17 cellular contexts compared by ENCODE assay signal in genomic region chr2:175804130-175804529, GRCh38.
DNase-seq lines count a peak whose midpoint lies in the region; TF ChIP-seq lines count a peak whose summit lies in the region.
"Had no signal": no experiment of that assay in that cellular context is flagged by ENCODE, and none has a peak within 500 bp of the region (broad histone marks: within the 10 kb centered on the region; RNA-seq: fewer than 3 reads in every experiment).

No MANE protein-coding gene starts in this region.

- no peaks in the 10 kb centered on the region for H3K9me2 ChIP-seq in SK-N-SH

- H3F3A ChIP-seq in SK-N-SH (replicated peaks; ENCODE audit: insufficient read depth): no peaks in the 10 kb centered on the region

- peak; percentile 2 for DNase-seq in Ammon's horn (ENCODE audit: low spot score)
- peak; percentile 15 for DNase-seq in HuH-7 (ENCODE audit: low spot score)
- DNase-seq in NCI-H2107 treated with DMSO at 0.1 percent for 48 hours (lab: John Stamatoyannopoulos, UW; ENCODE audit: unreplicated experiment): peak; percentile 93
- peak; percentile 13 for DNase-seq in globus pallidus (ENCODE audit: low spot score)
- DNase-seq in COLO668 (lab: John Stamatoyannopoulos, UW; ENCODE audit: unreplicated experiment): no peak
- no peak for DNase-seq in kidney tubule cell (ENCODE audit: low spot score)
- DNase-seq in SK-N-SH: no peak
- DNase-seq in NCI-H524 (lab: John Stamatoyannopoulos, UW): no peak
- DNase-seq: GOT3, HFFc6, Karpas-422, MM.1S, NCI-H1694, NCI-H226, NCI-H82, SHP77 treated with DMSO at 0.1 percent for 48 hours, T-helper 2 cell had no signal

- H3K4me1 ChIP-seq in SK-N-SH (ENCODE audit: control insufficient read depth in 1 of 2, insufficient read depth in 2 of 2, low read depth in 1 of 2, low read length in 1 of 2): peaks cover 0 to 5% of the 10 kb centered on the region in 2 experiments; a peak in 2 of 4 replicates

- POLR2A ChIA-PET in SK-N-SH (lab: Yijun Ruan, JAX): no interaction called here

- no peak for TF ChIP-seq CTCF in SK-N-SH (IDR thresholded peaks at IDR 0.05)

- H2AFZ ChIP-seq in SK-N-SH (ENCODE audit: low read depth): no peak overlapping the region

- H4K20me1 ChIP-seq in SK-N-SH (ENCODE audit: insufficient read depth): no peaks in the 10 kb centered on the region

- H3K9ac ChIP-seq in SK-N-SH: no peak overlapping the region

- no peak overlapping the region for H3K4me2 ChIP-seq in SK-N-SH

- H3K36me3 ChIP-seq in SK-N-SH (replicated peaks in 1 of 2; ENCODE audit: control insufficient read depth in 1 of 2, insufficient read depth in 2 of 2, low read length in 1 of 2): no peaks in the 10 kb centered on the region

- no peak overlapping the region for H3K4me3 ChIP-seq in SK-N-SH (ENCODE audit: low read depth in 2 of 2, low read length in 1 of 2)

- TF ChIP-seq RAD21 in SK-N-SH (IDR thresholded peaks at IDR 0.05; ENCODE audit: low read length): no peak

- CTCF ChIA-PET in SK-N-SH (lab: Yijun Ruan, JAX): interaction anchor here (1.2 to 2.7 kb wide), 3 partner anchors 114 to 293 kb away, joined by 4 to 6 read pairs (median 5); no protein-coding TSS in a partner anchor

- H3K27me3 ChIP-seq in SK-N-SH (ENCODE audit: insufficient read depth): no peaks in the 10 kb centered on the region

- H3K9me3 ChIP-seq in SK-N-SH: no peaks in the 10 kb centered on the region

- no peak for TF ChIP-seq EP300 in SK-N-SH (IDR thresholded peaks at IDR 0.05; ENCODE audit: borderline replicate concordance in 1 of 2, low read depth in 1 of 2, low read length in 1 of 2)

- 37% methylated on average over 5 of the region's 5 CpGs for WGBS in SK-N-SH (ENCODE audit: low lambda C conversion rate)

- no peaks in the 10 kb centered on the region for H3K79me2 ChIP-seq in SK-N-SH (ENCODE audit: insufficient read depth)

- no peak overlapping the region for H3K27ac ChIP-seq in SK-N-SH (ENCODE audit: low read depth in 2 of 2, low read length in 1 of 2)

TF ChIP-seq in SK-N-SH, 30 proteins besides CTCF, POLR2A, EP300 and RAD21:
- TF ChIP-seq JUND (IDR thresholded peaks at IDR 0.05) (no peak), MXI1 (IDR thresholded peaks at IDR 0.05; ENCODE audit: low read depth, low read length) (no peak), ELF1 (IDR thresholded peaks at IDR 0.05) (no peak), USF1 (IDR thresholded peaks at IDR 0.05; ENCODE audit: borderline replicate concordance, low read depth) (no peak), TAF1 (IDR thresholded peaks at IDR 0.05; ENCODE audit: borderline replicate concordance, low read depth, low read length) (no peak), NFIC (IDR thresholded peaks at IDR 0.05; ENCODE audit: borderline replicate concordance) (no peak), SMC3 (IDR thresholded peaks at IDR 0.05; ENCODE audit: low read depth, low read length) (no peak), SIN3A (IDR thresholded peaks at IDR 0.05; ENCODE audit: borderline replicate concordance, low read depth, low read length) (no peak), GABPA (IDR thresholded peaks at IDR 0.05; ENCODE audit: low read depth) (no peak), NRF1 (IDR thresholded peaks at IDR 0.05; ENCODE audit: low read depth, low read length) (no peak), CHD2 (IDR thresholded peaks at IDR 0.05; ENCODE audit: low read length, partially characterized antibody) (no peak), TEAD4 (IDR thresholded peaks at IDR 0.05; ENCODE audit: borderline replicate concordance, insufficient read depth) (no peak), FOXM1 (IDR thresholded peaks at IDR 0.05; ENCODE audit: low read depth) (no peak), GATA2 (CRISPR knock-in tag; IDR thresholded peaks at IDR 0.05) (no peak), YY1 (IDR thresholded peaks at IDR 0.05; ENCODE audit: low read depth) (no peak)

Comparison
In these comparisons a context has a peak if more than half of its experiments do, and no peak if none do; other contexts are left out.
1. DNase-seq: peak in Ammon's horn (single experiment), HuH-7 (single experiment), NCI-H2107 treated with DMSO at 0.1 percent for 48 hours (single experiment) and globus pallidus (single experiment); none in COLO668 (single experiment), kidney tubule cell (single experiment), SK-N-SH (single experiment) and NCI-H524 (0 of 2).